In the genomic region with DNA sequence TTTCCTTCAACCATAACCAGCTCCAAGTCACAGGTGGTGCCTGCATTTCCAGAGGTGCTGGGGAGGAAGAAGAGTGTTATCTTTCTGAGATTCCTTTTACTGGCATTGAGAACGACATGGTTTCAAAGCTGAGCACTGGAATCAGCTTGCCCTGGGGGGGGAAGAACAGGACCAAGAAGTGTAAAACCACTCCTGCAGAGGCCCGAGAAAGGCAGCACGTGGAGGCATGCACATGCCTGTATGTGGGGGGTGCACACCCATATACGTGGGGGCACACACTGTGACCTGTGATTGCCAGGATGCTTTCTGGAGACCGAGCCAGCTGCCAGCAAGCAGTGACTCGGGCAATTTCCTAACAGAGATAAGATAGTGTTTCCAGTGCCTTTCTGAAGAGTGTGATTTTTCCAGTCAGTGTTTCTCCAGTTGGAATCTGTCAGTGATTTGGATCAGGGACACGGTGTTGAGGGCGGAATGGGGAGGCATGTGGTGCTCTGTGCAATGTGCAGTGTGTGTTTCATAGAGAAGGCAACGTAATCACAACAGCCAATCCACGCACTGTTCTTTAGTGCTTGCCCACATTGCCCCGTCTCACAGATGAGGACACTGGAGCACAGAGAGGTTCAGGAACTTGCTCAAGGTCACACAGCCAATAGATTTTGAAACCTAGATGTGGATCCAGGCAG, we compare ENCODE assay signal across 12 cellular contexts. TPM values are rescaled to one million over a fixed set of nuclear protein-coding genes. Genes with fewer than 3 reads are reported as not detected.
DNase-seq lines count a peak whose midpoint lies in the region; ATAC-seq, FAIRE-seq and TF ChIP-seq lines count a peak whose summit lies in the region.
"Had no signal": no experiment of that assay in that cellular context is flagged by ENCODE, and none has a peak within 500 bp of the region (broad histone marks: within the 10 kb centered on the region; RNA-seq: fewer than 3 reads in every experiment).

No MANE protein-coding gene starts in this region.

- no peak overlapping the region for H3K18ac ChIP-seq in H1 (ENCODE audit: extremely low read depth, low read length)

- no peak for TF ChIP-seq CTCF in Caco-2 (IDR thresholded peaks at IDR 0.05; ENCODE audit: insufficient read depth in 1 of 2, low read depth in 1 of 2, low read length in 1 of 2, severe bottlenecking in 1 of 2, unreplicated experiment in 1 of 2)
- no peak for TF ChIP-seq CTCF in H1 (IDR thresholded peaks at IDR 0.05; ENCODE audit: control extremely low read depth in 1 of 3, insufficient read depth in 1 of 3, low read depth in 1 of 3, low read length in 3 of 3)
- TF ChIP-seq CTCF in neural progenitor cell (IDR thresholded peaks at IDR 0.05), result no peak

- FAIRE-seq in H1 (lab: Jason Lieb, UNC), result no peak

- H3K36me3 ChIP-seq in Caco-2 (ENCODE audit: control insufficient read depth, insufficient read depth, low read length), result no peaks in the 10 kb centered on the region
- no peaks in the 10 kb centered on the region for H3K36me3 ChIP-seq in H1 (ENCODE audit: control insufficient read depth in 2 of 4, insufficient read depth in 4 of 4, low read length in 3 of 4)
- H3K36me3 ChIP-seq in neural progenitor cell, result no peaks in the 10 kb centered on the region

- H2AFZ ChIP-seq in H1 (ENCODE audit: low read length) (no peak overlapping the region), neural progenitor cell (replicated peaks) (no peak overlapping the region)

- BruUV-seq in Caco-2 (replicated peaks; lab: Mats Ljungman, UMichigan), result no TSS peak

- ATAC-seq in HG02571 (IDR thresholded peaks at IDR 0.05; ENCODE audit: unreplicated experiment) (no peak), GM21526 (IDR thresholded peaks at IDR 0.05; ENCODE audit: low FRiP score, unreplicated experiment) (no peak), GM19328 (IDR thresholded peaks at IDR 0.05; ENCODE audit: unreplicated experiment) (no peak)

- H3K27me3 ChIP-seq in Caco-2 (replicated peaks; ENCODE audit: control insufficient read depth, insufficient read depth, low read length), result no peaks in the 10 kb centered on the region
- 0 out of 7 replicates have a peak, but pooled peaks cover 0 to 3% (median 0%) of the 10 kb centered on the region in 4 experiments for H3K27me3 ChIP-seq in H1 (replicated peaks in 1 of 4; ENCODE audit: control insufficient read depth in 3 of 4, extremely low read depth in 1 of 4, insufficient read depth in 3 of 4, low read length in 3 of 4)
- H3K27me3 ChIP-seq in neural progenitor cell, result no peaks in the 10 kb centered on the region

- H3K79me2 ChIP-seq in H1 (ENCODE audit: control insufficient read depth in 1 of 2, insufficient read depth in 2 of 2, low read length in 2 of 2) (peaks cover 0 to 2% of the 10 kb centered on the region in 2 experiments; a peak in 3 of 4 replicates), neural progenitor cell (ENCODE audit: low read depth) (peaks cover 4% of the 10 kb centered on the region)

- TF ChIP-seq RAD21 in H1 (IDR thresholded peaks at IDR 0.05 in 1 of 2, conservative IDR thresholded peaks at IDR 0.05 in 1 of 2; ENCODE audit: low read depth in 2 of 2, low read length in 2 of 2), result no peak

- H3K27me3 Mint-ChIP-seq in Caco-2 (ENCODE audit: insufficient read depth, unreplicated experiment), result no peaks in the 10 kb centered on the region
- H3K27me3 Mint-ChIP-seq in neural progenitor cell (ENCODE audit: insufficient read depth, low read depth), result peaks cover 9% of the 10 kb centered on the region

- H3K27ac Mint-ChIP-seq in Caco-2 (ENCODE audit: unreplicated experiment), result peak overlapping the region; percentile 82
- no peak overlapping the region for H3K27ac Mint-ChIP-seq in neural progenitor cell

- peaks cover 7% of the 10 kb centered on the region for H3K23me2 ChIP-seq in H1 (ENCODE audit: low read depth, low read length)

- H3K9me3 Mint-ChIP-seq in Caco-2 (ENCODE audit: unreplicated experiment), result no peaks in the 10 kb centered on the region
- no peaks in the 10 kb centered on the region for H3K9me3 Mint-ChIP-seq in neural progenitor cell

- H3K9me3 ChIP-seq in Caco-2, result no peaks in the 10 kb centered on the region
- no peaks in the 10 kb centered on the region for H3K9me3 ChIP-seq in H1 (ENCODE audit: insufficient read depth in 2 of 2, low read depth in 1 of 2, low read length in 1 of 2)
- no peaks in the 10 kb centered on the region for H3K9me3 ChIP-seq in neural progenitor cell (ENCODE audit: low read depth)

- no peak overlapping the region for H3K56ac ChIP-seq in H1 (replicated peaks; ENCODE audit: insufficient read length, low read depth, low read length)

- H2BK12ac ChIP-seq in H1 (ENCODE audit: low read depth, low read length), result no peak overlapping the region

- H2BK15ac ChIP-seq in H1 (ENCODE audit: low read length), result peak overlapping the region; percentile 14; the same call in 1 of the 2 replicates

- H3K27ac ChIP-seq in H1 (ENCODE audit: low read depth, low read length), result no peak overlapping the region
- H3K27ac ChIP-seq in neural progenitor cell, result no peak overlapping the region

- CTCF ChIA-PET in Caco-2 (lab: Charles Lee), result interaction anchor here (0.9 kb wide), 1 partner anchor 28 kb away, joined by 5 read pairs; a partner anchor contains a TSS
- CTCF ChIA-PET in H1 (lab: Charles Lee; ENCODE audit: partially characterized antibody), result interaction anchor here (0.7 to 0.9 kb wide), 2 partner anchors 15 to 17 kb away, joined by 3 to 4 read pairs; no protein-coding TSS in a partner anchor

- no peak overlapping the region for H2AK5ac ChIP-seq in H1 (ENCODE audit: low read depth, low read length)

- intact Hi-C loops in Caco-2 (cut with micrococcal nuclease; ENCODE audit: unreplicated experiment), result loop anchor here (5.0 kb wide), 1 partner anchor 256 kb away; no protein-coding TSS in a partner anchor

- no peak overlapping the region for H3K4ac ChIP-seq in H1 (replicated peaks; ENCODE audit: insufficient read length, low read depth, low read length)

- H3K4me3 ChIP-seq in Caco-2 (ENCODE audit: low read depth, low read length), result peak overlapping the region; percentile 39
- H3K4me3 ChIP-seq in H1 (ENCODE audit: extremely low read depth in 1 of 4, insufficient read depth in 2 of 4, low read depth in 3 of 4, low read length in 4 of 4), result no peak overlapping the region
- H3K4me3 ChIP-seq in neural progenitor cell, result no peak overlapping the region

- peaks cover 23% of the 10 kb centered on the region for H3F3A ChIP-seq in neural progenitor cell (ENCODE audit: low read depth)

- no peak for TF ChIP-seq POLR2A in H1 (IDR thresholded peaks at IDR 0.05; ENCODE audit: control extremely low read depth in 1 of 2, low read depth in 2 of 2, low read length in 2 of 2)

- H3K9ac ChIP-seq in H1 (replicated peaks in 1 of 4; ENCODE audit: extremely low read depth in 1 of 4, low read depth in 3 of 4, low read length in 3 of 4) (no peak overlapping the region), neural progenitor cell (no peak overlapping the region)

- H3K36me3 Mint-ChIP-seq in Caco-2 (ENCODE audit: insufficient read depth, unreplicated experiment), result peaks cover 33% of the 10 kb centered on the region
- H3K36me3 Mint-ChIP-seq in neural progenitor cell, result peaks cover 9% of the 10 kb centered on the region

- no peak overlapping the region for H4K5ac ChIP-seq in H1 (ENCODE audit: insufficient read length, low read depth, low read length)

- no peaks in the 10 kb centered on the region for H4K20me1 ChIP-seq in H1 (replicated peaks in 1 of 2; ENCODE audit: control insufficient read depth in 1 of 2, insufficient read depth in 2 of 2, low read length in 2 of 2)
- no peaks in the 10 kb centered on the region for H4K20me1 ChIP-seq in neural progenitor cell (ENCODE audit: low read depth)

- H3K4me1 ChIP-seq in Caco-2 (peaks cover 11% of the 10 kb centered on the region; the same call in 1 of the 2 replicates), H1 (replicated peaks in 1 of 4; ENCODE audit: control insufficient read depth in 3 of 4, insufficient read depth in 4 of 4, low read length in 3 of 4) (peaks cover 0 to 12% (median 3%) of the 10 kb centered on the region in 4 experiments; a peak in 4 of 7 replicates), neural progenitor cell (peaks cover 23% of the 10 kb centered on the region)

- H4K8ac ChIP-seq in H1 (ENCODE audit: extremely low read depth, insufficient read depth, low read length), result no peak overlapping the region

- H3K4me3 Mint-ChIP-seq in Caco-2 (ENCODE audit: unreplicated experiment) (peak overlapping the region; percentile 74), neural progenitor cell (peak overlapping the region; percentile 53)

- H2BK20ac ChIP-seq in H1 (ENCODE audit: low read length), result no peak overlapping the region

- no peak overlapping the region for H3K14ac ChIP-seq in H1 (ENCODE audit: insufficient read length)

- POLR2A ChIA-PET in Caco-2 (lab: Charles Lee) (interaction anchor here (0.9 kb wide), 1 partner anchor 28 kb away, joined by 3 read pairs; no protein-coding TSS in a partner anchor), H1 (lab: Charles Lee; ENCODE audit: partially characterized antibody) (interaction anchor here (0.5 to 1.5 kb wide), 2 partner anchors 42 to 181 kb away, joined by 3 read pairs; no protein-coding TSS in a partner anchor)

- no peak overlapping the region for H4K91ac ChIP-seq in H1 (replicated peaks; ENCODE audit: insufficient read length, low read length)

- TF ChIP-seq EP300 in H1 (IDR thresholded peaks at IDR 0.05; ENCODE audit: borderline replicate concordance in 1 of 2, low read depth in 2 of 2, low read length in 2 of 2), result no peak

- WGBS in H1 (ENCODE audit: extremely low coverage in 1 of 2, insufficient coverage in 1 of 2, insufficient read length in 1 of 2, insufficient replicate concordance in 2 of 2, low coverage in 1 of 2, low lambda C conversion rate in 2 of 2, missing lambda C conversion rate in 1 of 2), 2 experiments, result 92% methylated on average over 11 of the region's 11 CpGs; no CpG with 5 or more reads in 1 of the 2 experiments

- H2BK120ac ChIP-seq in H1 (replicated peaks; ENCODE audit: low read depth, low read length), result no peak overlapping the region

- H3K4me2 ChIP-seq in H1 (ENCODE audit: insufficient read depth in 1 of 2, low read depth in 2 of 2, low read length in 2 of 2), result no peak overlapping the region
- H3K4me2 ChIP-seq in neural progenitor cell, result no peak overlapping the region

- no peak overlapping the region for H3K23ac ChIP-seq in H1 (ENCODE audit: insufficient read length)

- no peaks in the 10 kb centered on the region for H3K79me1 ChIP-seq in H1 (ENCODE audit: low read depth, low read length)

- no peak overlapping the region for H2BK5ac ChIP-seq in H1 (ENCODE audit: low read depth, low read length)

- H3K4me1 Mint-ChIP-seq in Caco-2 (ENCODE audit: low read depth, unreplicated experiment) (peaks cover 20% of the 10 kb centered on the region), neural progenitor cell (peaks cover 49% of the 10 kb centered on the region)

- peak in 1 of 2 experiments; percentile 37 for DNase-seq in Caco-2
- DNase-seq in NAMALWA (ENCODE audit: low spot score), result peak; percentile 36
- DNase-seq in H1 (ENCODE audit: low read depth in 1 of 2, low spot score in 2 of 2), result no peak
- DNase-seq in neural progenitor cell (ENCODE audit: low spot score), result no peak
- no peak for DNase-seq in EL
- DNase-seq: activated CD4-positive, alpha-beta T cell treated with anti-CD3 and anti-CD28 coated beads, Interleukin-2, amount 50 U/mL, for 4 hours; cortex of kidney; H7; NCI-H1694 had no signal

RNA-seq across cellular contexts. Expression of a gene that starts 4.2 kb away (rescaled TPM):
- total RNA-seq in Caco-2 (2022), result 11.7 and 12.5 TPM in 2 replicates
- total RNA-seq in H1 (2021; fragmentation: NEBNext Ultra II Directional; extraction: Animal tissue kit (Norgen Biotek cat#: 25700)), result 3.8 and 4.3 TPM in 2 replicates
- polyA plus RNA-seq in H1 (2011; rRNA removed), result 1.2 and 2.0 TPM in 2 replicates
- polyA plus RNA-seq in H1 (2011; cell fraction: cytosol; rRNA removed), result 3.1 TPM
- 8.2 TPM for polyA plus RNA-seq in H1 (2011; cell fraction: nucleus; rRNA removed)
- polyA plus RNA-seq in H1 (2012, experiment 1 of 2), result 2.8 to 4.0 TPM (median 2.9 TPM) in 4 replicates
- 1.7 TPM for polyA plus RNA-seq in H1 (2012, experiment 2 of 2)
- polyA plus RNA-seq in H1 (2013, experiment 1 of 2), result 3.6 TPM
- 2.5 TPM for polyA plus RNA-seq in H1 (2013, experiment 2 of 2)
- 1.1 and 1.6 TPM in 2 replicates for polyA minus RNA-seq in H1 (2011; rRNA and poly(A)+ RNA removed)
- polyA minus RNA-seq in H1 (2011; cell fraction: cytosol; rRNA and poly(A)+ RNA removed), result 0.88 TPM
- polyA minus RNA-seq in H1 (2011; cell fraction: nucleus; rRNA and poly(A)+ RNA removed), result 4.0 TPM
- total RNA-seq in neural progenitor cell (ENCODE audit: low replicate concordance), result 8.0 and 16.9 TPM in 2 replicates

RNA-seq across cellular contexts. Expression of a gene that starts 28.5 kb away (rescaled TPM):
- total RNA-seq in Caco-2 (2022), result 11.9 and 13.3 TPM in 2 replicates
- total RNA-seq in H1 (2021; fragmentation: NEBNext Ultra II Directional; extraction: Animal tissue kit (Norgen Biotek cat#: 25700)), result 15.6 and 17.3 TPM in 2 replicates
- polyA plus RNA-seq in H1 (2011; rRNA removed), result 10.6 and 18.1 TPM in 2 replicates
- polyA plus RNA-seq in H1 (2011; cell fraction: cytosol; rRNA removed), result 19.9 TPM
- polyA plus RNA-seq in H1 (2011; cell fraction: nucleus; rRNA removed), result 22.0 TPM
- 13.4 to 23.5 TPM (median 20.3 TPM) in 4 replicates for polyA plus RNA-seq in H1 (2012, experiment 1 of 2)
- 11.9 TPM for polyA plus RNA-seq in H1 (2012, experiment 2 of 2)
- polyA plus RNA-seq in H1 (2013, experiment 1 of 2), result 11.6 TPM
- 10.9 TPM for polyA plus RNA-seq in H1 (2013, experiment 2 of 2)
- 7.3 and 11.0 TPM in 2 replicates for polyA minus RNA-seq in H1 (2011; rRNA and poly(A)+ RNA removed)
- polyA minus RNA-seq in H1 (2011; cell fraction: cytosol; rRNA and poly(A)+ RNA removed), result 5.1 TPM
- polyA minus RNA-seq in H1 (2011; cell fraction: nucleus; rRNA and poly(A)+ RNA removed), result 8.8 TPM
- 2.5 and 13.5 TPM in 2 replicates for total RNA-seq in neural progenitor cell (ENCODE audit: low replicate concordance)
